In genomic region chr11:2791521-2792375, GRCh38 we compare ENCODE assay signal across 9 cellular contexts.
DNase-seq lines count a peak whose midpoint lies in the region; ATAC-seq, FAIRE-seq and TF ChIP-seq lines count a peak whose summit lies in the region.
"Had no signal": no experiment of that assay in that cellular context is flagged by ENCODE, and none has a peak within 500 bp of the region (broad histone marks: within the 10 kb centered on the region; RNA-seq: fewer than 3 reads in every experiment).

No MANE protein-coding gene starts in this region.

- H3K36me3 ChIP-seq in CD4-positive, CD25-positive, alpha-beta regulatory T cell (ENCODE audit: control insufficient read depth, insufficient read depth, low read length) = no peaks in the 10 kb centered on the region

- intact Hi-C loops in Right ventricle myocardium inferior (cut with DNase I) = no loop called here

- FAIRE-seq in GM12892 (lab: Jason Lieb, UNC) = no peak
- FAIRE-seq: colon had no signal

- H3K4me1 ChIP-seq in CD4-positive, CD25-positive, alpha-beta regulatory T cell (ENCODE audit: control insufficient read depth, insufficient read depth, low read length, poor library complexity, severe bottlenecking) = no peaks in the 10 kb centered on the region

- no peak overlapping the region for H3K27ac ChIP-seq in CD4-positive, CD25-positive, alpha-beta regulatory T cell (ENCODE audit: insufficient read depth, low read length, poor library complexity, severe bottlenecking)

- peak overlapping the region in 1 of 3 donors; percentile 73 for H3K27ac Mint-ChIP-seq in CD4-positive, CD25-positive, alpha-beta regulatory T cell
- no peak overlapping the region for H3K27ac Mint-ChIP-seq in progenitor cell of endocrine pancreas

- no peak overlapping the region for H3K4me3 ChIP-seq in CD4-positive, CD25-positive, alpha-beta regulatory T cell (ENCODE audit: low read depth, low read length)

- no peaks in the 10 kb centered on the region for H3K27me3 Mint-ChIP-seq in CD4-positive, CD25-positive, alpha-beta regulatory T cell
- peaks cover 16% of the 10 kb centered on the region for H3K27me3 Mint-ChIP-seq in progenitor cell of endocrine pancreas

- H3K36me3 Mint-ChIP-seq in CD4-positive, CD25-positive, alpha-beta regulatory T cell = peaks cover 10% of the 10 kb centered on the region
- no peaks in the 10 kb centered on the region for H3K36me3 Mint-ChIP-seq in progenitor cell of endocrine pancreas (ENCODE audit: insufficient read depth)

- ATAC-seq in CD4-positive, CD25-positive, alpha-beta regulatory T cell (ENCODE audit: low read depth in 2 of 2) = peak; percentile 38 to 70
- ATAC-seq in Right ventricle myocardium inferior (no peak), SK-N-SH treated with all-trans-retinoic acid at 6 μM for 48 hours (no peak), GM18511 (IDR thresholded peaks at IDR 0.05; ENCODE audit: unreplicated experiment) (no peak)

- H3K9me3 ChIP-seq in CD4-positive, CD25-positive, alpha-beta regulatory T cell (ENCODE audit: control insufficient read depth in 2 of 2, low read length in 2 of 2) = no peaks in the 10 kb centered on the region

- no peaks in the 10 kb centered on the region for H3K9me3 Mint-ChIP-seq in CD4-positive, CD25-positive, alpha-beta regulatory T cell
- H3K9me3 Mint-ChIP-seq in progenitor cell of endocrine pancreas (ENCODE audit: low read depth) = peaks cover under 1% of the 10 kb centered on the region

- TF ChIP-seq POLR2A in GM12892 (IDR thresholded peaks at IDR 0.05; ENCODE audit: low read depth, low read length) = no peak

- peak overlapping the region in 2 of 4 donors; percentile 63 to 75 for H3K4me3 Mint-ChIP-seq in CD4-positive, CD25-positive, alpha-beta regulatory T cell
- peak overlapping the region; percentile 47 for H3K4me3 Mint-ChIP-seq in progenitor cell of endocrine pancreas (ENCODE audit: low read depth)

- peak; percentile 1 to 26 (median 26) for DNase-seq in CD4-positive, CD25-positive, alpha-beta regulatory T cell
- DNase-seq in activated T-cell treated with anti-CD3 and anti-CD28 coated beads, Interleukin-2, amount 50 U/mL, for 1 hour = peak; percentile 48
- DNase-seq in Right ventricle myocardium inferior (ENCODE audit: missing footprints) (peak; percentile 62), progenitor cell of endocrine pancreas (ENCODE audit: low spot score, unreplicated experiment) (no peak), dedifferentiated amniotic fluid mesenchymal stem cell (ENCODE audit: extremely low spot score) (no peak), GM12892 (ENCODE audit: insufficient read length) (no peak)

- peaks cover 0 to 5% (median 0%) of the 10 kb centered on the region in 4 donors for H3K4me1 Mint-ChIP-seq in CD4-positive, CD25-positive, alpha-beta regulatory T cell
- H3K4me1 Mint-ChIP-seq in progenitor cell of endocrine pancreas (ENCODE audit: low read depth) = peaks cover 11% of the 10 kb centered on the region

- H3K27me3 ChIP-seq in CD4-positive, CD25-positive, alpha-beta regulatory T cell (ENCODE audit: control insufficient read depth, insufficient read depth, low read length) = no peaks in the 10 kb centered on the region

- no peak for TF ChIP-seq CTCF in progenitor cell of endocrine pancreas (IDR thresholded peaks at IDR 0.05; ENCODE audit: unreplicated experiment)

TF ChIP-seq in SK-N-SH treated with all-trans-retinoic acid at 6 μM for 48 hours, 23 proteins besides CTCF, POLR2A, EP300 and RAD21:
- no peak for TF ChIP-seq POU6F1 (CRISPR knock-in tag; IDR thresholded peaks at IDR 0.05; ENCODE audit: borderline replicate concordance, low read depth)
- no peak for TF ChIP-seq GLIS3 (CRISPR knock-in tag; IDR thresholded peaks at IDR 0.05)
- no peak for TF ChIP-seq TOX (CRISPR knock-in tag; IDR thresholded peaks at IDR 0.05; ENCODE audit: borderline replicate concordance)
- no peak for TF ChIP-seq TSHZ2 (CRISPR knock-in tag; IDR thresholded peaks at IDR 0.05)
- no peak for TF ChIP-seq CREB5 (CRISPR knock-in tag; IDR thresholded peaks at IDR 0.05; ENCODE audit: low read depth)
- no peak for TF ChIP-seq PATZ1 (CRISPR knock-in tag; IDR thresholded peaks at IDR 0.05; ENCODE audit: borderline replicate concordance)
- no peak for TF ChIP-seq PPARA (CRISPR knock-in tag; IDR thresholded peaks at IDR 0.05; ENCODE audit: borderline replicate concordance)
- TF ChIP-seq CSDC2 (CRISPR knock-in tag; IDR thresholded peaks at IDR 0.05) = no peak
- TF ChIP-seq ZNF565 (CRISPR knock-in tag; conservative IDR thresholded peaks at IDR 0.05; ENCODE audit: low read depth) = no peak
- no peak for TF ChIP-seq ESRRG (CRISPR knock-in tag; IDR thresholded peaks at IDR 0.05)
- no peak for TF ChIP-seq ISL1 (CRISPR knock-in tag; IDR thresholded peaks at IDR 0.05)
TF ChIP-seq in SK-N-SH treated with all-trans-retinoic acid at 6 μM for 48 hours: peak in this region for 0.

Comparison
In these comparisons a context has a peak if more than half of its experiments do, and no peak if none do; other contexts are left out.
1. ATAC-seq: peak in CD4-positive, CD25-positive, alpha-beta regulatory T cell (2 of 2); none in Right ventricle myocardium inferior (single experiment), SK-N-SH treated with all-trans-retinoic acid at 6 μM for 48 hours (single experiment) and GM18511 (single experiment).
2. DNase-seq: peak in CD4-positive, CD25-positive, alpha-beta regulatory T cell (3 of 3), activated T-cell treated with anti-CD3 and anti-CD28 coated beads, Interleukin-2, amount 50 U/mL, for 1 hour (single experiment) and Right ventricle myocardium inferior (single experiment); none in progenitor cell of endocrine pancreas (single experiment), dedifferentiated amniotic fluid mesenchymal stem cell (single experiment) and GM12892 (single experiment).